15 cellular contexts compared by ENCODE assay signal in the genomic region with DNA sequence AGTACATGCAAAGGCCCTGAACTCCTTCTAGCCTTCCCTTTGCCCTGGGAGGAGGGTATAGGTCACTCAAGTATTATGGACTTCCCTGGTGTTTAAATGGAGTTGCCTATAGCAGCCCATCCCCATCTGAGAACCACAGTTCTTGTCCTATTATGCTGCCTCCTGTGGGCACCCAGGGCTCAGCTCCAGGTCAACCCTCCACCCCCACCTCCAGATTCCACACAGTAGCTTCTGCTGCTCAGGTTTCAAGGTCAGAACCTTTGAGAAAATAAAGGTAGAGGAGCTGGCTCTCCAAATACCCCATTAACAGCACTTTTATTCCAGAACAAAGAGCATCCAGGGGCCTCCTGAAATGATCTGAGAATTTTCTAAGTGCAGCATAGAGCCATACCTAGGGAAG. TPM values are rescaled to one million over a fixed set of nuclear protein-coding genes. Genes with fewer than 3 reads are reported as not detected.
DNase-seq lines count a peak whose midpoint lies in the region; ATAC-seq and TF ChIP-seq lines count a peak whose summit lies in the region.
"Had no signal": no experiment of that assay in that cellular context is flagged by ENCODE, and none has a peak within 500 bp of the region (broad histone marks: within the 10 kb centered on the region; RNA-seq: fewer than 3 reads in every experiment).

No MANE protein-coding gene starts in this region.

- DNase-seq in heart right ventricle: no peak
- no peak for DNase-seq in Right ventricle myocardium superior
- no peak for DNase-seq in coronary artery (ENCODE audit: low spot score)
- DNase-seq in SK-N-DZ (ENCODE audit: low spot score): no peak
- DNase-seq: activated CD4-positive, alpha-beta T cell treated with anti-CD3 and anti-CD28 coated beads, Interleukin-2, amount 50 U/mL, for 1 hour; Kasumi-1; NCI-H1694 treated with DMSO at 0.1 percent for 48 hours; nucleus accumbens; stimulated activated CD4-positive, alpha-beta T cell treated with anti-CD3 and anti-CD28 coated beads, Interleukin-12 subunit alpha, Interleukin-12 subunit beta, amount 100 ng/mL, for 4 hours had no signal

- H3K27ac ChIP-seq in heart right ventricle (peak overlapping the region in 8 of 10 donors; percentile 16 to 86 (median 64)), coronary artery (peak overlapping the region; percentile 82 to 91), muscle layer of colon (ENCODE audit: low read depth, low read length) (peak overlapping the region; percentile 80)

- ATAC-seq in heart right ventricle (no peak), Right ventricle myocardium superior (ENCODE audit: poor library complexity) (no peak), GM19035 (IDR thresholded peaks at IDR 0.05; ENCODE audit: unreplicated experiment) (no peak), GM21786 (IDR thresholded peaks at IDR 0.05; ENCODE audit: unreplicated experiment) (no peak), HG02852 (IDR thresholded peaks at IDR 0.05; ENCODE audit: unreplicated experiment) (no peak)
- ATAC-seq: activated T-helper 17 cell treated with anti-CD3 and anti-CD28 coated beads, Interleukin-2, amount 50 U/mL, for 72 hours had no signal

- H3K9me3 ChIP-seq in heart right ventricle (peaks cover 0 to 9% (median 0%) of the 10 kb centered on the region in 11 donors), muscle layer of colon (ENCODE audit: low read length) (no peaks in the 10 kb centered on the region)

- TF ChIP-seq CTCF in heart right ventricle (IDR thresholded peaks at IDR 0.05) (peak in 2 of 9 donors; percentile 3 to 20), coronary artery (IDR thresholded peaks at IDR 0.05) (no peak)

- H3K4me3 ChIP-seq in heart right ventricle (no peak overlapping the region), coronary artery (no peak overlapping the region), muscle layer of colon (ENCODE audit: low read depth in 1 of 2, low read length in 2 of 2) (no peak overlapping the region)
- H3K4me3 ChIP-seq: tibial nerve had no signal

- H3K4me1 ChIP-seq in heart right ventricle (peaks cover 20 to 53% (median 41%) of the 10 kb centered on the region in 9 donors), muscle layer of colon (ENCODE audit: insufficient read depth, low read length) (peaks cover 84% of the 10 kb centered on the region)

- H3K36me3 ChIP-seq in heart right ventricle (peaks cover 0 to 87% (median 32%) of the 10 kb centered on the region in 9 donors), muscle layer of colon (ENCODE audit: insufficient read depth, low read length) (peaks cover 78% of the 10 kb centered on the region)

- no peaks in the 10 kb centered on the region for H3K27me3 ChIP-seq in heart right ventricle
- no peaks in the 10 kb centered on the region for H3K27me3 ChIP-seq in muscle layer of colon (ENCODE audit: control insufficient read depth in 1 of 2, insufficient read depth in 2 of 2, low read length in 2 of 2)
- H3K27me3 ChIP-seq: tibial nerve had no signal

- H3K9ac ChIP-seq in muscle layer of colon (ENCODE audit: low read length): no peak overlapping the region

- intact Hi-C loops in heart right ventricle (cut with DNase I) (loop anchor here in 1 of 10 donors (5.0 kb wide), 1 partner anchor 56 kb away; a partner anchor contains a TSS), Right ventricle myocardium superior (cut with DNase I) (loop anchor here (5.0 kb wide), 1 partner anchor 56 kb away; a partner anchor contains a TSS)

RNA-seq across cellular contexts. Expression of a gene that starts 57.4 kb away (rescaled TPM):
- 100 to 1,000 TPM in 6 of 10 donors, 10 to 100 TPM in 4; 82.5 to 235 (median 112) TPM for total RNA-seq in heart right ventricle
- polyA plus RNA-seq in heart right ventricle: 100 to 1,000 TPM in 1 of 2 donors, 10 to 100 TPM in 1; 67.2 to 104 TPM
- 92.5 TPM for total RNA-seq in Right ventricle myocardium superior
- 31.1 and 44.7 TPM in 2 replicates for polyA plus RNA-seq in SK-N-DZ (2014; cell fraction: cytosol; rRNA removed)
- polyA plus RNA-seq in SK-N-DZ (2014; cell fraction: nucleus; rRNA removed): 18.8 and 35.8 TPM in 2 replicates
